ENCODE assay signal across 8 cellular contexts in genomic region chr10:21173964-21174669, GRCh38.
DNase-seq lines count a peak whose midpoint lies in the region; ATAC-seq, FAIRE-seq and TF ChIP-seq lines count a peak whose summit lies in the region.

No MANE protein-coding gene starts in this region.

- peak overlapping the region; percentile 79 for H3K9ac ChIP-seq in NT2/D1 (ENCODE audit: insufficient read length, low read depth)

- H3K27me3 ChIP-seq in NT2/D1 (ENCODE audit: insufficient read depth, insufficient read length), result peaks cover 15% of the 10 kb centered on the region

- 0 out of 2 replicates have a peak, but pooled peaks cover 2% of the 10 kb centered on the region for H3K9me3 ChIP-seq in NT2/D1 (ENCODE audit: insufficient read depth, low read length)

- DNase-seq in H54 (ENCODE audit: insufficient read length, low spot score) (peak; percentile 58), NT2/D1 (ENCODE audit: low read depth, low spot score) (no peak), cerebellum (ENCODE audit: low spot score) (peak; percentile 75), left lobe of liver (ENCODE audit: low spot score) (peak; percentile 52), NK-92 (lab: John Stamatoyannopoulos, UW; ENCODE audit: unreplicated experiment) (no peak), cerebellar nuclear complex (lab: John Stamatoyannopoulos, UW) (no peak)
- peak; percentile 10 to 31 for DNase-seq in stimulated activated CD4-positive, alpha-beta T cell treated with anti-CD3 and anti-CD28 coated beads, Interleukin-2, amount 100 ng/mL, for 48 hours

- H3K4me3 ChIP-seq in NT2/D1 (ENCODE audit: insufficient read length, low read depth), result peak overlapping the region; percentile 63

- TF ChIP-seq POLR2A in H54 (IDR thresholded peaks at IDR 0.05; ENCODE audit: low read depth, low read length), result no peak

- FAIRE-seq in H54 (lab: Jason Lieb, UNC), result no peak

- no peak for TF ChIP-seq CTCF in C4-2B (conservative IDR thresholded peaks at IDR 0.05)

- peak; percentile 81 for ATAC-seq in left lobe of liver

- peak overlapping the region; percentile 63 for H3K27ac ChIP-seq in C4-2B

- peaks cover 3% of the 10 kb centered on the region for H3K36me3 ChIP-seq in NT2/D1 (ENCODE audit: insufficient read depth, insufficient read length, low read length)

- H3K4me1 ChIP-seq in NT2/D1 (ENCODE audit: insufficient read depth, insufficient read length), result no peaks in the 10 kb centered on the region

Comparison
In these comparisons a context has a peak if more than half of its experiments do, and no peak if none do; other contexts are left out.
1. DNase-seq: peak in H54 (single experiment), cerebellum (single experiment), left lobe of liver (single experiment) and stimulated activated CD4-positive, alpha-beta T cell treated with anti-CD3 and anti-CD28 coated beads, Interleukin-2, amount 100 ng/mL, for 48 hours (2 of 2); none in NT2/D1 (single experiment), NK-92 (single experiment) and cerebellar nuclear complex (0 of 2).